Comparison of ENCODE assay signal across 12 cellular contexts in the genomic region with DNA sequence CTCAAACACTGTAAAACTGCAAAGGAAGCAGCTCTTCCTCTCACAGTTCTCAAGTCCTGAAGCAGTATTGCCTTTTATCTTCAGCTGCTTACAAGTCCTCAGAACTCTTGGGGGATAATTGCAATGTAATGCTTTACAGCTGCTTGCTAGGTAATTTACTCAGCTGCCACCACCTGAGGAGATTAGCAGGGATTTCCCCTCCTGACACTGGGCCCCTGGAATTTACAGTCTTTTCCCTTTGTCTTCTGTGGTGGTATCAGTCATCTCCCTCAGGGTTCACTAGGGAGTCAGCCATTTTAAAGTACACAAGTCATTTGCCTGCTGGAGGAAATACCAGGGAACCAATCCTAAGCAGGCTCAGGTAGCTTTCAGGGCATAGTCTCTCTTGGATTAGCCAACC.
DNase-seq lines count a peak whose midpoint lies in the region; ATAC-seq and TF ChIP-seq lines count a peak whose summit lies in the region.
"Had no signal": no experiment of that assay in that cellular context is flagged by ENCODE, and none has a peak within 500 bp of the region (broad histone marks: within the 10 kb centered on the region; RNA-seq: fewer than 3 reads in every experiment).

No MANE protein-coding gene starts in this region.

- intact Hi-C loops in left ventricle myocardium superior (cut with micrococcal nuclease), result no loop called here

- no peak overlapping the region for H3K4me3 ChIP-seq in WERI-Rb-1 (ENCODE audit: low read depth, low read length)

- peaks cover 8% of the 10 kb centered on the region for H3K9me3 ChIP-seq in WERI-Rb-1 (ENCODE audit: severe bottlenecking)

- no peaks in the 10 kb centered on the region for H3K27me3 ChIP-seq in WERI-Rb-1 (ENCODE audit: insufficient read depth, low read depth, severe bottlenecking)

- no peaks in the 10 kb centered on the region for H3K36me3 ChIP-seq in WERI-Rb-1

- DNase-seq in ELF-1 (ENCODE audit: low read depth, low spot score), result peak; percentile 96
- DNase-seq in NCI-H2196 (lab: John Stamatoyannopoulos, UW; ENCODE audit: unreplicated experiment), result peak; percentile 6
- DNase-seq in WERI-Rb-1, result peak; percentile 85
- peak; percentile 24 for DNase-seq in myocyte (ENCODE audit: low read depth)
- DNase-seq in DMS79 treated with DMSO at 0.1 percent for 48 hours (lab: John Stamatoyannopoulos, UW), result no peak
- DNase-seq in left ventricle myocardium superior, result no peak
- no peak for DNase-seq in mucosa of gallbladder (ENCODE audit: low spot score)
- DNase-seq: activated T-cell treated with anti-CD3 and anti-CD28 coated beads, Interleukin-2, amount 50 U/mL, for 72 hours; CD4-positive, alpha-beta T cell; foreskin fibroblast; midbrain had no signal

- no peak for TF ChIP-seq CTCF in WERI-Rb-1 (IDR thresholded peaks at IDR 0.05; ENCODE audit: low read depth, low read length)

- peak overlapping the region; percentile 68 for H3K27ac ChIP-seq in WERI-Rb-1

- ATAC-seq in HG02571 (IDR thresholded peaks at IDR 0.05; ENCODE audit: unreplicated experiment) (no peak), left ventricle myocardium superior (no peak)
- ATAC-seq: activated T-cell treated with anti-CD3 and anti-CD28 coated beads, Interleukin-2, amount 50 U/mL, for 72 hours had no signal

Comparison
In these comparisons a context has a peak if more than half of its experiments do, and no peak if none do; other contexts are left out.
1. DNase-seq: peak in ELF-1 (single experiment), NCI-H2196 (single experiment), WERI-Rb-1 (single experiment) and myocyte (single experiment); none in DMS79 treated with DMSO at 0.1 percent for 48 hours (single experiment), left ventricle myocardium superior (single experiment) and mucosa of gallbladder (single experiment).